ENCODE assay signal across 9 cellular contexts in genomic region chr11:88016392-88017020, GRCh38.
DNase-seq lines count a peak whose midpoint lies in the region; ATAC-seq and TF ChIP-seq lines count a peak whose summit lies in the region.
"Had no signal": no experiment of that assay in that cellular context is flagged by ENCODE, and none has a peak within 500 bp of the region (broad histone marks: within the 10 kb centered on the region; RNA-seq: fewer than 3 reads in every experiment).

No MANE protein-coding gene starts in this region.

- peak; percentile 73 for TF ChIP-seq CTCF in astrocyte of the cerebellum (IDR thresholded peaks at IDR 0.05; ENCODE audit: low read depth, low read length, missing control alignments)

- no peak overlapping the region for H3K4me3 ChIP-seq in astrocyte of the cerebellum (ENCODE audit: low read depth, low read length)
- H3K4me3 ChIP-seq: BLaER1 treated with 17β-estradiol and CSF1 and Interleukin-3, amounts not matched to agents 10 nM and 100 nM had no signal

- peak; percentile 73 for ATAC-seq in HG02840 (IDR thresholded peaks at IDR 0.05; ENCODE audit: low FRiP score, unreplicated experiment)

- in situ Hi-C loops in astrocyte of the cerebellum (cut with HindIII; ENCODE audit: low sequenced_read_pairs) = loop anchor here (25.0 kb wide), 1 partner anchor 521 kb away; no protein-coding TSS in a partner anchor

- DNase-seq in NCI-H2227 (lab: John Stamatoyannopoulos, UW; ENCODE audit: unreplicated experiment) = peak; percentile 9
- no peak for DNase-seq in NCI-H2227 treated with DMSO at 0.1 percent for 48 hours (lab: John Stamatoyannopoulos, UW)
- DNase-seq in NCI-H1417 treated with DMSO at 0.1 percent for 48 hours (lab: John Stamatoyannopoulos, UW) = peak; percentile 58
- peak; percentile 78 for DNase-seq in SW480 (ENCODE audit: low spot score)
- DNase-seq in astrocyte of the cerebellum (ENCODE audit: low read depth) = peak; percentile 85
- peak; percentile 37 for DNase-seq in iPS-NIHi7 (ENCODE audit: extremely low spot score)
- peak; percentile 67 for DNase-seq in stimulated activated CD4-positive, alpha-beta T cell treated with anti-CD3 and anti-CD28 coated beads, Interleukin-15, amount 100 ng/mL, for 24 hours
